7 cellular contexts compared by ENCODE assay signal in genomic region chr5:1635477-1635876, GRCh38.
DNase-seq lines count a peak whose midpoint lies in the region; TF ChIP-seq lines count a peak whose summit lies in the region.
"Not testable (repeated sequence)": the region's sequence is repeated elsewhere in the genome, so short reads cannot be mapped to it uniquely, and the experiment has no call there.

No MANE protein-coding gene starts in this region.

- TF ChIP-seq CTCF in Calu3 (IDR thresholded peaks at IDR 0.05; ENCODE audit: unreplicated experiment); MCF 10A (IDR thresholded peaks at IDR 0.05; ENCODE audit: unreplicated experiment); neural progenitor cell (IDR thresholded peaks at IDR 0.05): not testable (repeated sequence)

- not testable (repeated sequence) for H2AFZ ChIP-seq in neural progenitor cell (replicated peaks)

- H3K79me2 ChIP-seq in neural progenitor cell (ENCODE audit: low read depth), result not testable (repeated sequence)

- peaks cover 61% of the 10 kb centered on the region for H3K27me3 Mint-ChIP-seq in Calu3 (ENCODE audit: unreplicated experiment)
- not testable (repeated sequence) for H3K27me3 Mint-ChIP-seq in activated CD4-positive, alpha-beta memory T cell treated with anti-CD3 and anti-CD28 coated beads, Interleukin-2, amount 10 ng/mL, durations not matched to agents 7 days and 5 days; activated naive CD4-positive, alpha-beta T cell treated with anti-CD3 and anti-CD28 coated beads, Interleukin-2, amount 50 U/mL, for 24 hours; neural progenitor cell (ENCODE audit: insufficient read depth, low read depth)
- peaks cover 64% of the 10 kb centered on the region for H3K27me3 Mint-ChIP-seq in MCF 10A (ENCODE audit: insufficient read depth, unreplicated experiment)
- H3K27me3 Mint-ChIP-seq in immature natural killer cell (ENCODE audit: low read depth in 3 of 3), result peaks cover 7 to 13% (median 11%) of the 10 kb centered on the region in 3 donors

- not testable (repeated sequence) for H3K9me3 Mint-ChIP-seq in Calu3 (ENCODE audit: low read depth, unreplicated experiment); activated CD4-positive, alpha-beta memory T cell treated with anti-CD3 and anti-CD28 coated beads, Interleukin-2, amount 10 ng/mL, durations not matched to agents 7 days and 5 days; activated naive CD4-positive, alpha-beta T cell treated with anti-CD3 and anti-CD28 coated beads, Interleukin-2, amount 50 U/mL, for 24 hours; MCF 10A (ENCODE audit: unreplicated experiment); immature natural killer cell; neural progenitor cell

- H3K36me3 Mint-ChIP-seq in Calu3 (ENCODE audit: insufficient read depth, unreplicated experiment), result peaks cover 19% of the 10 kb centered on the region
- not testable (repeated sequence) for H3K36me3 Mint-ChIP-seq in activated CD4-positive, alpha-beta memory T cell treated with anti-CD3 and anti-CD28 coated beads, Interleukin-2, amount 10 ng/mL, durations not matched to agents 7 days and 5 days (ENCODE audit: low read depth); activated naive CD4-positive, alpha-beta T cell treated with anti-CD3 and anti-CD28 coated beads, Interleukin-2, amount 50 U/mL, for 24 hours; MCF 10A (ENCODE audit: insufficient read depth, unreplicated experiment); immature natural killer cell; neural progenitor cell

- not testable (repeated sequence) for H3K36me3 ChIP-seq in MG63, neural progenitor cell

- CTCF ChIA-PET in Calu3 (lab: Charles Lee); activated CD4-positive, alpha-beta memory T cell treated with anti-CD3 and anti-CD28 coated beads, Interleukin-2, amount 10 ng/mL, durations not matched to agents 7 days and 5 days (lab: Charles Lee); MCF 10A (lab: Yijun Ruan, JAX): not testable (repeated sequence)

- DNase-seq in Calu3; MCF 10A (ENCODE audit: unreplicated experiment); immature natural killer cell; neural progenitor cell (ENCODE audit: low spot score): not testable (repeated sequence)
- peak; percentile 49 for DNase-seq in MG63
- peak; percentile 13 for DNase-seq in activated CD4-positive, alpha-beta memory T cell treated with anti-CD3 and anti-CD28 coated beads, Interleukin-2, amount 10 ng/mL, durations not matched to agents 7 days and 5 days

- POLR2A ChIA-PET in activated CD4-positive, alpha-beta memory T cell treated with anti-CD3 and anti-CD28 coated beads, Interleukin-2, amount 10 ng/mL, durations not matched to agents 7 days and 5 days (lab: Charles Lee); MCF 10A (lab: Yijun Ruan, JAX): not testable (repeated sequence)

- H3K27ac ChIP-seq in neural progenitor cell, result not testable (repeated sequence)

- not testable (repeated sequence) for H3K4me3 ChIP-seq in MG63, neural progenitor cell

- H3K4me3 Mint-ChIP-seq in Calu3 (ENCODE audit: low read depth, unreplicated experiment), result peak overlapping the region; percentile 90
- H3K4me3 Mint-ChIP-seq in activated CD4-positive, alpha-beta memory T cell treated with anti-CD3 and anti-CD28 coated beads, Interleukin-2, amount 10 ng/mL, durations not matched to agents 7 days and 5 days, result peak overlapping the region; percentile 55
- H3K4me3 Mint-ChIP-seq in activated naive CD4-positive, alpha-beta T cell treated with anti-CD3 and anti-CD28 coated beads, Interleukin-2, amount 50 U/mL, for 24 hours, result peak overlapping the region; percentile 75
- peak overlapping the region; percentile 2 for H3K4me3 Mint-ChIP-seq in MCF 10A (ENCODE audit: unreplicated experiment)
- peak overlapping the region; percentile 68 to 86 (median 74) for H3K4me3 Mint-ChIP-seq in immature natural killer cell
- peak overlapping the region; percentile 61 for H3K4me3 Mint-ChIP-seq in neural progenitor cell

- H4K20me1 ChIP-seq in neural progenitor cell (ENCODE audit: low read depth), result not testable (repeated sequence)

- H3K4me2 ChIP-seq in neural progenitor cell, result not testable (repeated sequence)

- BruUV-seq in Calu3 (replicated peaks; lab: Mats Ljungman, UMichigan); MCF 10A (replicated peaks; lab: Mats Ljungman, UMichigan): not testable (repeated sequence)

- H3K9ac ChIP-seq in neural progenitor cell, result not testable (repeated sequence)

- H3F3A ChIP-seq in neural progenitor cell (ENCODE audit: low read depth), result not testable (repeated sequence)

- intact Hi-C loops in Calu3 (cut with micrococcal nuclease; ENCODE audit: unreplicated experiment); MCF 10A (cut with micrococcal nuclease): not testable (repeated sequence)

- not testable (repeated sequence) for H3K27ac Mint-ChIP-seq in Calu3 (ENCODE audit: unreplicated experiment); activated CD4-positive, alpha-beta memory T cell treated with anti-CD3 and anti-CD28 coated beads, Interleukin-2, amount 10 ng/mL, durations not matched to agents 7 days and 5 days; MCF 10A (ENCODE audit: low read depth, unreplicated experiment); neural progenitor cell
- H3K27ac Mint-ChIP-seq in activated naive CD4-positive, alpha-beta T cell treated with anti-CD3 and anti-CD28 coated beads, Interleukin-2, amount 50 U/mL, for 24 hours, result peak overlapping the region; percentile 90
- peak overlapping the region; percentile 35 to 90 (median 54) for H3K27ac Mint-ChIP-seq in immature natural killer cell

- not testable (repeated sequence) for H3K9me3 ChIP-seq in MG63; neural progenitor cell (ENCODE audit: low read depth)

- H3K27me3 ChIP-seq in MG63, neural progenitor cell: not testable (repeated sequence)

- not testable (repeated sequence) for H3K4me1 ChIP-seq in neural progenitor cell

- H3K4me1 Mint-ChIP-seq in Calu3 (ENCODE audit: low read depth, unreplicated experiment); MCF 10A (ENCODE audit: insufficient read depth, unreplicated experiment): not testable (repeated sequence)
- H3K4me1 Mint-ChIP-seq in activated CD4-positive, alpha-beta memory T cell treated with anti-CD3 and anti-CD28 coated beads, Interleukin-2, amount 10 ng/mL, durations not matched to agents 7 days and 5 days, result peaks cover 24% of the 10 kb centered on the region
- H3K4me1 Mint-ChIP-seq in activated naive CD4-positive, alpha-beta T cell treated with anti-CD3 and anti-CD28 coated beads, Interleukin-2, amount 50 U/mL, for 24 hours, result peaks cover 38% of the 10 kb centered on the region
- H3K4me1 Mint-ChIP-seq in immature natural killer cell, result peaks cover 29 to 32% of the 10 kb centered on the region in 2 donors
- peaks cover 14% of the 10 kb centered on the region for H3K4me1 Mint-ChIP-seq in neural progenitor cell

Comparison
In these comparisons a context has a peak if more than half of its experiments do, and no peak if none do; other contexts are left out.
1. H3K4me3 Mint-ChIP-seq: peak in every context shown above with its lines; median percentile 90 in Calu3; 75 in activated naive CD4-positive, alpha-beta T cell treated with anti-CD3 and anti-CD28 coated beads, Interleukin-2, amount 50 U/mL, for 24 hours; 74 in immature natural killer cell; 61 in neural progenitor cell; 55 in activated CD4-positive, alpha-beta memory T cell treated with anti-CD3 and anti-CD28 coated beads, Interleukin-2, amount 10 ng/mL, durations not matched to agents 7 days and 5 days; 2 in MCF 10A.